In genomic region chr5:56466136-56466816, GRCh38 we compare ENCODE assay signal across 1 cellular context.
TF ChIP-seq lines count a peak whose summit lies in the region.

No MANE protein-coding gene starts in this region.

TF ChIP-seq in HepG2, 621 proteins besides CTCF, POLR2A, EP300 and RAD21:
- TF ChIP-seq ZNF879 (CRISPR knock-in tag; IDR thresholded peaks at IDR 0.05), result no peak
- TF ChIP-seq ZNF142 (CRISPR knock-in tag; IDR thresholded peaks at IDR 0.05), result 0 out of 2 replicates have a peak, but pooled peaks have one; percentile 31
- TF ChIP-seq SMAD9 (CRISPR knock-in tag; IDR thresholded peaks at IDR 0.05), result no peak
- no peak for TF ChIP-seq RBFOX2 (IDR thresholded peaks at IDR 0.05; ENCODE audit: low read depth, low read length)
TF ChIP-seq in HepG2: peak in this region for 1.
